Comparison of ENCODE assay signal across 18 cellular contexts in genomic region chr7:133529861-133530260, GRCh38.
DNase-seq lines count a peak whose midpoint lies in the region; ATAC-seq and TF ChIP-seq lines count a peak whose summit lies in the region.
"Had no signal": no experiment of that assay in that cellular context is flagged by ENCODE, and none has a peak within 500 bp of the region (broad histone marks: within the 10 kb centered on the region; RNA-seq: fewer than 3 reads in every experiment).

No MANE protein-coding gene starts in this region.

- TF ChIP-seq CTCF in LNCaP clone FGC (IDR thresholded peaks at IDR 0.05; ENCODE audit: control insufficient read depth, extremely low read depth, insufficient read depth) (0 out of 2 replicates have a peak, but pooled peaks have one; percentile 7), osteocyte (IDR thresholded peaks at IDR 0.05) (peak; percentile 11)

- peaks cover 9% of the 10 kb centered on the region for H3K4me1 Mint-ChIP-seq in osteocyte (ENCODE audit: unreplicated experiment)

- DNase-seq in NCI-H345 (lab: John Stamatoyannopoulos, UW) = peak; percentile 55
- DNase-seq in NCI-H345 treated with DMSO at 0.1 percent for 48 hours (lab: John Stamatoyannopoulos, UW; ENCODE audit: unreplicated experiment) = no peak
- no peak for DNase-seq in LNCaP clone FGC (ENCODE audit: low read depth)
- peak; percentile 69 for DNase-seq in NCI-H774 (lab: John Stamatoyannopoulos, UW)
- no peak for DNase-seq in osteocyte (ENCODE audit: extremely low spot score, unreplicated experiment)
- no peak for DNase-seq in HuH-7 (ENCODE audit: low spot score)
- DNase-seq: activated CD8-positive, alpha-beta T cell treated with anti-CD3 and anti-CD28 coated beads, Interleukin-2, amount 10 ng/mL, durations not matched to agents 7 days and 5 days; activated T-cell treated with anti-CD3 and anti-CD28 coated beads, Interleukin-2, amount 50 U/mL, for 48 hours; nucleus accumbens; sigmoid colon; stimulated activated CD4-positive, alpha-beta T cell treated with anti-CD3 and anti-CD28 coated beads, Interleukin-1b, Interleukin-23, amount 100 ng/mL, for 48 hours; stomach had no signal

- H3K27ac Mint-ChIP-seq in osteocyte (ENCODE audit: unreplicated experiment) = no peak overlapping the region
- H3K27ac Mint-ChIP-seq: activated CD8-positive, alpha-beta T cell treated with anti-CD3 and anti-CD28 coated beads, Interleukin-2, amount 10 ng/mL, durations not matched to agents 7 days and 5 days; activated naive CD4-positive, alpha-beta T cell treated with anti-CD3 and anti-CD28 coated beads, Interleukin-2, amount 50 U/mL, for 72 hours; WTC11 had no signal

- ATAC-seq in HG03520 (IDR thresholded peaks at IDR 0.05; ENCODE audit: unreplicated experiment) (no peak), GM19467 (IDR thresholded peaks at IDR 0.05; ENCODE audit: unreplicated experiment) (no peak)
- ATAC-seq: activated CD8-positive, alpha-beta T cell treated with anti-CD3 and anti-CD28 coated beads, Interleukin-2, amount 10 ng/mL, durations not matched to agents 7 days and 5 days; activated naive CD4-positive, alpha-beta T cell treated with anti-CD3 and anti-CD28 coated beads, Interleukin-2, amount 50 U/mL, for 72 hours; WTC11 had no signal

- H3K36me3 Mint-ChIP-seq in osteocyte (ENCODE audit: unreplicated experiment) = no peaks in the 10 kb centered on the region
- H3K36me3 Mint-ChIP-seq: brain, WTC11 had no signal

- no peaks in the 10 kb centered on the region for H3K27me3 Mint-ChIP-seq in osteocyte (ENCODE audit: unreplicated experiment)
- H3K27me3 Mint-ChIP-seq: brain had no signal

- H3K4me3 Mint-ChIP-seq in osteocyte (ENCODE audit: unreplicated experiment) = no peak overlapping the region
- H3K4me3 Mint-ChIP-seq: activated CD8-positive, alpha-beta T cell treated with anti-CD3 and anti-CD28 coated beads, Interleukin-2, amount 10 ng/mL, durations not matched to agents 7 days and 5 days; brain; WTC11 had no signal

- no peak overlapping the region for H3K4me3 ChIP-seq in LNCaP clone FGC (ENCODE audit: low read depth, low read length)
- H3K4me3 ChIP-seq: coronary artery, sigmoid colon, stomach had no signal

- H3K9me3 Mint-ChIP-seq in osteocyte (ENCODE audit: unreplicated experiment) = no peaks in the 10 kb centered on the region
- H3K9me3 Mint-ChIP-seq: activated naive CD4-positive, alpha-beta T cell treated with anti-CD3 and anti-CD28 coated beads, Interleukin-2, amount 50 U/mL, for 72 hours; brain; WTC11 had no signal

Comparison
In these comparisons a context has a peak if more than half of its experiments do, and no peak if none do; other contexts are left out.
1. DNase-seq: peak in NCI-H345 (single experiment) and NCI-H774 (single experiment); none in NCI-H345 treated with DMSO at 0.1 percent for 48 hours (single experiment), LNCaP clone FGC (single experiment), osteocyte (single experiment) and HuH-7 (single experiment).